ENCODE assay signal across 9 cellular contexts in genomic region chr14:92794961-92795360, GRCh38. TPM values are rescaled to one million over a fixed set of nuclear protein-coding genes. Genes with fewer than 3 reads are reported as not detected.
DNase-seq lines count a peak whose midpoint lies in the region; ATAC-seq and TF ChIP-seq lines count a peak whose summit lies in the region.
"Had no signal": no experiment of that assay in that cellular context is flagged by ENCODE, and none has a peak within 500 bp of the region (broad histone marks: within the 10 kb centered on the region; RNA-seq: fewer than 3 reads in every experiment).

No MANE protein-coding gene starts in this region.

- H3K9me3 Mint-ChIP-seq in IgD-negative memory B cell = peaks cover 0 to 13% (median 6%) of the 10 kb centered on the region in 3 donors
- peaks cover 9% of the 10 kb centered on the region for H3K9me3 Mint-ChIP-seq in chondrocyte (ENCODE audit: low read depth)

- H3K9me3 ChIP-seq in muscle layer of duodenum (ENCODE audit: control insufficient read depth in 1 of 2, low read length in 2 of 2) = no peaks in the 10 kb centered on the region

- H3K27ac ChIP-seq in ACC112 (ENCODE audit: low read depth, low read length) (peak overlapping the region; percentile 74; the same call in 1 of the 2 replicates), muscle layer of duodenum (ENCODE audit: low read length) (peak overlapping the region; percentile 88)

- H3K27me3 ChIP-seq in ACC112 (ENCODE audit: insufficient read depth, low read length) = no peaks in the 10 kb centered on the region
- no peaks in the 10 kb centered on the region for H3K27me3 ChIP-seq in muscle layer of duodenum (ENCODE audit: low read depth, low read length)

- ATAC-seq in GM21576 (IDR thresholded peaks at IDR 0.05; ENCODE audit: unreplicated experiment) (no peak), HG03457 (IDR thresholded peaks at IDR 0.05; ENCODE audit: unreplicated experiment) (no peak)

- H3K4me3 ChIP-seq in ACC112 (ENCODE audit: low read depth, low read length) = peak overlapping the region; percentile 91
- H3K4me3 ChIP-seq in muscle layer of duodenum (ENCODE audit: low read depth in 1 of 2, low read length in 2 of 2) = peak overlapping the region; percentile 88 to 91

- no peak for TF ChIP-seq CTCF in chondrocyte (IDR thresholded peaks at IDR 0.05)

- H2AFZ ChIP-seq in ACC112 (ENCODE audit: low read length, unreplicated experiment) = no peak overlapping the region

- H3K36me3 Mint-ChIP-seq in IgD-negative memory B cell (peaks cover 6% of the 10 kb centered on the region), chondrocyte (ENCODE audit: low read depth) (peaks cover 14% of the 10 kb centered on the region)

- H3K27me3 Mint-ChIP-seq in IgD-negative memory B cell (no peaks in the 10 kb centered on the region), chondrocyte (ENCODE audit: low read depth) (no peaks in the 10 kb centered on the region)

- peaks cover 48% of the 10 kb centered on the region for H3K79me2 ChIP-seq in ACC112 (ENCODE audit: control insufficient read depth, insufficient read depth, low read length, unreplicated experiment)

- peaks cover 23% of the 10 kb centered on the region for H3K4me1 ChIP-seq in ACC112 (ENCODE audit: control insufficient read depth, insufficient read depth, low read length, unreplicated experiment)
- peaks cover 5 to 12% of the 10 kb centered on the region in 2 donors for H3K4me1 ChIP-seq in muscle layer of duodenum (ENCODE audit: control insufficient read depth in 1 of 2, insufficient read depth in 2 of 2, low read length in 2 of 2)

- H3K4me3 Mint-ChIP-seq in IgD-negative memory B cell (peak overlapping the region; percentile 56 to 98 (median 94)), chondrocyte (ENCODE audit: unreplicated experiment) (peak overlapping the region; percentile 96)

- H3K36me3 ChIP-seq in ACC112 (ENCODE audit: insufficient read depth, low read length) = peaks cover 17% of the 10 kb centered on the region
- H3K36me3 ChIP-seq in muscle layer of duodenum (ENCODE audit: control insufficient read depth in 1 of 2, insufficient read depth in 2 of 2, low read length in 2 of 2) = peaks cover 9 to 17% of the 10 kb centered on the region in 2 donors

- DNase-seq in chondrocyte (ENCODE audit: low spot score) = no peak
- DNase-seq in amygdala (lab: John Stamatoyannopoulos, UW) = no peak
- no peak for DNase-seq in germinal center (ENCODE audit: low spot score)
- DNase-seq: MV-4-11 had no signal

- H3K4me1 Mint-ChIP-seq in IgD-negative memory B cell = peaks cover 16 to 27% (median 18%) of the 10 kb centered on the region in 3 donors
- H3K4me1 Mint-ChIP-seq in chondrocyte (ENCODE audit: low read depth) = peaks cover 31% of the 10 kb centered on the region

- H3K27ac Mint-ChIP-seq in IgD-negative memory B cell = peak overlapping the region; percentile 55 to 97 (median 74)
- peak overlapping the region; percentile 96 for H3K27ac Mint-ChIP-seq in chondrocyte (ENCODE audit: unreplicated experiment)

RNA-seq across cellular contexts. Expression of gene GOLGA5, which starts 0.9 kb away (rescaled TPM):
- polyA plus RNA-seq in IgD-negative memory B cell = 20.2 TPM
- total RNA-seq in chondrocyte = 51.9 to 60.8 TPM (median 52.9 TPM) in 3 replicates

RNA-seq across cellular contexts. Expression of gene LGMN, which starts 46.5 kb away (rescaled TPM):
- 25.1 TPM for polyA plus RNA-seq in IgD-negative memory B cell
- 72.2 to 134 TPM (median 130 TPM) in 3 replicates for total RNA-seq in chondrocyte
